ENCODE assay signal across 22 cellular contexts in genomic region chr6:139475231-139475630, GRCh38.
A peak's percentile ranks its signal among the peaks of the same experiment; 100 is the strongest.
DNase-seq lines count a peak whose midpoint lies in the region; TF ChIP-seq lines count a peak whose summit lies in the region.
"Had no signal": no experiment of that assay in that cellular context is flagged by ENCODE, and none has a peak within 500 bp of the region (broad histone marks: within the 10 kb centered on the region; RNA-seq: fewer than 3 reads in every experiment).

No MANE protein-coding gene starts in this region.

- no peaks in the 10 kb centered on the region for H3K36me3 ChIP-seq in skeletal muscle satellite cell (ENCODE audit: insufficient read depth, low read length)
- H3K36me3 ChIP-seq: BE2C, esophagus squamous epithelium, vagina had no signal

- DNase-seq in NCI-H2227 (lab: John Stamatoyannopoulos, UW; ENCODE audit: unreplicated experiment), result peak; percentile 9
- no peak for DNase-seq in NCI-H2227 treated with DMSO at 0.1 percent for 48 hours (lab: John Stamatoyannopoulos, UW)
- peak; percentile 50 for DNase-seq in cerebellar cortex (ENCODE audit: low spot score)
- DNase-seq in stimulated activated CD8-positive, alpha-beta memory T cell treated with anti-CD3 and anti-CD28 coated beads, Interleukin-4, amount 100 ng/mL, for 48 hours, result no peak
- no peak for DNase-seq in GM19238 (ENCODE audit: insufficient read length, low spot score)
- DNase-seq in T-helper 2 cell treated with Interferon-gamma antibody and Interleukin-4, amounts not matched to agents 5 μg/mL and 100 μg/mL, for 36 hours (ENCODE audit: low spot score), result no peak
- DNase-seq: activated B cell treated with CpG ODN at 0.5 μM for 24 hours; activated CD8-positive, alpha-beta T cell treated with anti-CD3 and anti-CD28 coated beads for 36 hours; activated naive CD4-positive, alpha-beta T cell treated with Interleukin-2 at 50 U/mL for 16 hours; effector CD4-positive, alpha-beta T cell; esophagus squamous epithelium; left cardiac atrium; MM.1S; NK-92 treated with Interleukin-12 subunit alpha and Interleukin-12 subunit beta, amount 100 ng/mL, for 24 hours; SK-N-SH; stimulated activated CD4-positive, alpha-beta T cell treated with anti-CD3 and anti-CD28 coated beads, Interleukin-15, amount 100 ng/mL, for 24 hours had no signal

- H3K4me1 ChIP-seq in skeletal muscle satellite cell (ENCODE audit: control insufficient read depth, insufficient read depth, low read length), result peaks cover 31% of the 10 kb centered on the region

- H3K4me3 Mint-ChIP-seq in nephron, result peak overlapping the region in 1 of 3 experiments; percentile 22
- H3K4me3 Mint-ChIP-seq in T-helper 2 cell treated with Interferon-gamma antibody and Interleukin-4, amounts not matched to agents 5 μg/mL and 100 μg/mL, for 36 hours, result no peak overlapping the region
- H3K4me3 Mint-ChIP-seq: activated B cell treated with CpG ODN at 0.5 μM for 24 hours; activated CD8-positive, alpha-beta T cell treated with anti-CD3 and anti-CD28 coated beads for 36 hours; memory B cell; natural killer cell treated with Interleukin-12 subunit alpha and Interleukin-12 subunit beta and Interleukin-15 and Interleukin-18, amount 100 ng/mL, for 72 hours had no signal

- no peaks in the 10 kb centered on the region for H3K9me3 Mint-ChIP-seq in nephron
- no peaks in the 10 kb centered on the region for H3K9me3 Mint-ChIP-seq in T-helper 2 cell treated with Interferon-gamma antibody and Interleukin-4, amounts not matched to agents 5 μg/mL and 100 μg/mL, for 36 hours
- H3K9me3 Mint-ChIP-seq: activated CD8-positive, alpha-beta T cell treated with anti-CD3 and anti-CD28 coated beads for 36 hours; memory B cell; natural killer cell treated with Interleukin-12 subunit alpha and Interleukin-12 subunit beta and Interleukin-15 and Interleukin-18, amount 100 ng/mL, for 72 hours had no signal

- no peaks in the 10 kb centered on the region for H3K27me3 ChIP-seq in skeletal muscle satellite cell (ENCODE audit: control insufficient read depth, insufficient read depth, low read length)
- H3K27me3 ChIP-seq: BE2C, esophagus squamous epithelium, vagina had no signal

- no peak overlapping the region for H3K9ac ChIP-seq in skeletal muscle satellite cell (ENCODE audit: low read depth, low read length)
- H3K9ac ChIP-seq: SK-N-SH had no signal

- no peaks in the 10 kb centered on the region for H3K27me3 Mint-ChIP-seq in nephron (ENCODE audit: low read depth)
- H3K27me3 Mint-ChIP-seq in T-helper 2 cell treated with Interferon-gamma antibody and Interleukin-4, amounts not matched to agents 5 μg/mL and 100 μg/mL, for 36 hours (ENCODE audit: low read depth), result peaks cover 12% of the 10 kb centered on the region
- H3K27me3 Mint-ChIP-seq: activated B cell treated with CpG ODN at 0.5 μM for 24 hours; activated CD8-positive, alpha-beta T cell treated with anti-CD3 and anti-CD28 coated beads for 36 hours; memory B cell had no signal

- TF ChIP-seq CTCF in nephron (IDR thresholded peaks at IDR 0.05; ENCODE audit: unreplicated experiment in 3 of 3), result no peak

- H3K27ac Mint-ChIP-seq in nephron, result peak overlapping the region; percentile 97 to 98 (median 98)
- no peak overlapping the region for H3K27ac Mint-ChIP-seq in T-helper 2 cell treated with Interferon-gamma antibody and Interleukin-4, amounts not matched to agents 5 μg/mL and 100 μg/mL, for 36 hours
- H3K27ac Mint-ChIP-seq: activated B cell treated with CpG ODN at 0.5 μM for 24 hours; activated CD8-positive, alpha-beta T cell treated with anti-CD3 and anti-CD28 coated beads for 36 hours; memory B cell; natural killer cell treated with Interleukin-12 subunit alpha and Interleukin-12 subunit beta and Interleukin-15 and Interleukin-18, amount 100 ng/mL, for 72 hours had no signal

- H3K4me1 Mint-ChIP-seq in nephron, result peaks cover 49% of the 10 kb centered on the region
- H3K4me1 Mint-ChIP-seq in T-helper 2 cell treated with Interferon-gamma antibody and Interleukin-4, amounts not matched to agents 5 μg/mL and 100 μg/mL, for 36 hours (ENCODE audit: low read depth), result no peaks in the 10 kb centered on the region
- H3K4me1 Mint-ChIP-seq: activated B cell treated with CpG ODN at 0.5 μM for 24 hours had no signal

- peak overlapping the region; percentile 1 for H3K4me2 ChIP-seq in skeletal muscle satellite cell (ENCODE audit: low read length)
- H3K4me2 ChIP-seq: SK-N-SH had no signal

- no peaks in the 10 kb centered on the region for H3K9me3 ChIP-seq in skeletal muscle satellite cell (replicated peaks; ENCODE audit: low read length)
- H3K9me3 ChIP-seq: BE2C, esophagus squamous epithelium, SK-N-SH, vagina had no signal

- no peak overlapping the region for H3K4me3 ChIP-seq in skeletal muscle satellite cell (ENCODE audit: low read length)
- H3K4me3 ChIP-seq: esophagus squamous epithelium, vagina had no signal

- no peaks in the 10 kb centered on the region for H3K36me3 Mint-ChIP-seq in nephron (ENCODE audit: low read depth)
- H3K36me3 Mint-ChIP-seq in T-helper 2 cell treated with Interferon-gamma antibody and Interleukin-4, amounts not matched to agents 5 μg/mL and 100 μg/mL, for 36 hours (ENCODE audit: low read depth), result no peaks in the 10 kb centered on the region
- H3K36me3 Mint-ChIP-seq: natural killer cell treated with Interleukin-12 subunit alpha and Interleukin-12 subunit beta and Interleukin-15 and Interleukin-18, amount 100 ng/mL, for 72 hours had no signal

Comparison
In these comparisons a context has a peak if more than half of its experiments do, and no peak if none do; other contexts are left out.
1. DNase-seq: peak in NCI-H2227 (single experiment) and cerebellar cortex (single experiment); none in NCI-H2227 treated with DMSO at 0.1 percent for 48 hours (single experiment), stimulated activated CD8-positive, alpha-beta memory T cell treated with anti-CD3 and anti-CD28 coated beads, Interleukin-4, amount 100 ng/mL, for 48 hours (single experiment), GM19238 (single experiment) and T-helper 2 cell treated with Interferon-gamma antibody and Interleukin-4, amounts not matched to agents 5 μg/mL and 100 μg/mL, for 36 hours (single experiment).